ENCODE assay signal across 9 cellular contexts in genomic region chr6:155315516-155315871, GRCh38. TPM values are rescaled to one million over a fixed set of nuclear protein-coding genes. Genes with fewer than 3 reads are reported as not detected.
DNase-seq lines count a peak whose midpoint lies in the region; ATAC-seq, FAIRE-seq and TF ChIP-seq lines count a peak whose summit lies in the region.
"Had no signal": no experiment of that assay in that cellular context is flagged by ENCODE, and none has a peak within 500 bp of the region (broad histone marks: within the 10 kb centered on the region; RNA-seq: fewer than 3 reads in every experiment).

No MANE protein-coding gene starts in this region.

- FAIRE-seq in small intestine (lab: Jason Lieb, UNC), result no peak

- no peaks in the 10 kb centered on the region for H3K36me3 ChIP-seq in small intestine (ENCODE audit: control insufficient read depth in 2 of 2, insufficient read depth in 2 of 2, low read length in 2 of 2)

- peaks cover 37% of the 10 kb centered on the region for H3K36me3 Mint-ChIP-seq in stimulated activated effector memory CD8-positive, alpha-beta T cell treated with anti-CD3 and anti-CD28 coated beads, Interleukin-12 subunit alpha, Interleukin-12 subunit beta, amount 100 ng/mL, for 72 hours

- H3K9me3 Mint-ChIP-seq in stimulated activated effector memory CD8-positive, alpha-beta T cell treated with anti-CD3 and anti-CD28 coated beads, Interleukin-12 subunit alpha, Interleukin-12 subunit beta, amount 100 ng/mL, for 72 hours, result no peaks in the 10 kb centered on the region

- WGBS in small intestine, 3 donors, result 10 to 35% (median 23%) methylated on average over 3 of the region's 3 CpGs

- H3K27me3 ChIP-seq in small intestine (ENCODE audit: control insufficient read depth in 2 of 2, insufficient read depth in 2 of 2, low read length in 2 of 2), result no peaks in the 10 kb centered on the region

- H3K4me1 Mint-ChIP-seq in stimulated activated effector memory CD8-positive, alpha-beta T cell treated with anti-CD3 and anti-CD28 coated beads, Interleukin-12 subunit alpha, Interleukin-12 subunit beta, amount 100 ng/mL, for 72 hours, result peaks cover 21% of the 10 kb centered on the region

- peak; percentile 19 for DNase-seq in NCI-H146 (lab: John Stamatoyannopoulos, UW)
- DNase-seq in NCI-H146 treated with DMSO at 0.1 percent for 48 hours (lab: John Stamatoyannopoulos, UW; ENCODE audit: unreplicated experiment), result no peak
- peak; percentile 37 for DNase-seq in fibroblast of the aortic adventitia (ENCODE audit: low read depth)
- DNase-seq in stimulated activated effector memory CD8-positive, alpha-beta T cell treated with anti-CD3 and anti-CD28 coated beads, Interleukin-12 subunit alpha, Interleukin-12 subunit beta, amount 100 ng/mL, for 72 hours (ENCODE audit: low spot score in 2 of 2), result no peak
- DNase-seq in small intestine, result no peak
- DNase-seq in NCI-H1092 treated with DMSO at 0.1 percent for 48 hours (lab: John Stamatoyannopoulos, UW), result no peak

- no peak for TF ChIP-seq CTCF in fibroblast of the aortic adventitia (IDR thresholded peaks at IDR 0.05; ENCODE audit: insufficient read depth, low read length)

- H3K4me3 ChIP-seq in fibroblast of the aortic adventitia (ENCODE audit: low read depth, low read length) (peak overlapping the region; percentile 97), small intestine (ENCODE audit: low read depth in 1 of 2, low read length in 2 of 2) (no peak overlapping the region)

- no peak for ATAC-seq in SK-N-SH treated with all-trans-retinoic acid at 6 μM for 48 hours
- ATAC-seq in stimulated activated effector memory CD8-positive, alpha-beta T cell treated with anti-CD3 and anti-CD28 coated beads, Interleukin-12 subunit alpha, Interleukin-12 subunit beta, amount 100 ng/mL, for 72 hours, result no peak
- ATAC-seq in GM21619 (IDR thresholded peaks at IDR 0.05; ENCODE audit: unreplicated experiment), result no peak

- peak overlapping the region; percentile 94 for H3K4me3 Mint-ChIP-seq in stimulated activated effector memory CD8-positive, alpha-beta T cell treated with anti-CD3 and anti-CD28 coated beads, Interleukin-12 subunit alpha, Interleukin-12 subunit beta, amount 100 ng/mL, for 72 hours

- H3K4me1 ChIP-seq in small intestine (ENCODE audit: control insufficient read depth in 2 of 2, insufficient read depth in 1 of 2, low read depth in 1 of 2, low read length in 1 of 2), result no peaks in the 10 kb centered on the region

- H3K9me3 ChIP-seq in small intestine (ENCODE audit: control insufficient read depth, low read depth), result no peaks in the 10 kb centered on the region

- peak overlapping the region in 1 of 2 donors; percentile 92 for H3K27ac ChIP-seq in small intestine (ENCODE audit: low read depth in 1 of 2, low read length in 1 of 2)

- H3K27ac Mint-ChIP-seq in stimulated activated effector memory CD8-positive, alpha-beta T cell treated with anti-CD3 and anti-CD28 coated beads, Interleukin-12 subunit alpha, Interleukin-12 subunit beta, amount 100 ng/mL, for 72 hours, result peak overlapping the region; percentile 97

TF ChIP-seq in SK-N-SH treated with all-trans-retinoic acid at 6 μM for 48 hours, 23 proteins besides CTCF, POLR2A, EP300 and RAD21:
- TF ChIP-seq ESRRG (CRISPR knock-in tag; IDR thresholded peaks at IDR 0.05), result no peak
- no peak for TF ChIP-seq RARB (CRISPR knock-in tag; IDR thresholded peaks at IDR 0.05)
- TF ChIP-seq SNAI2 (CRISPR knock-in tag; IDR thresholded peaks at IDR 0.05), result 0 out of 2 replicates have a peak, but pooled peaks have one; percentile 37
- no peak for TF ChIP-seq CREB5 (CRISPR knock-in tag; IDR thresholded peaks at IDR 0.05; ENCODE audit: low read depth)

RNA-seq across cellular contexts. Expression of gene TFB1M, which starts 1.2 kb away (rescaled TPM):
- 20.0 and 22.6 TPM in 2 replicates for total RNA-seq in fibroblast of the aortic adventitia (ENCODE audit: low replicate concordance)
- polyA plus RNA-seq in small intestine, result 10 to 100 TPM in 2 of 3 donors, 1 to 10 TPM in 1; 5.4 to 16.5 (median 12.7) TPM

RNA-seq across cellular contexts. Expression of gene CLDN20, which starts 51.7 kb away (rescaled TPM):
- not detected in 2 replicates for total RNA-seq in fibroblast of the aortic adventitia (ENCODE audit: low replicate concordance)
- polyA plus RNA-seq in small intestine, result not detected
- total RNA-seq: NCI-H460 had no signal

Comparison
In these comparisons a context has a peak if more than half of its experiments do, and no peak if none do; other contexts are left out.
1. DNase-seq: peak in NCI-H146 (single experiment) and fibroblast of the aortic adventitia (single experiment); none in NCI-H146 treated with DMSO at 0.1 percent for 48 hours (single experiment), stimulated activated effector memory CD8-positive, alpha-beta T cell treated with anti-CD3 and anti-CD28 coated beads, Interleukin-12 subunit alpha, Interleukin-12 subunit beta, amount 100 ng/mL, for 72 hours (0 of 2), small intestine (single experiment) and NCI-H1092 treated with DMSO at 0.1 percent for 48 hours (single experiment).